ENCODE assay signal across 8 cellular contexts in the genomic region with DNA sequence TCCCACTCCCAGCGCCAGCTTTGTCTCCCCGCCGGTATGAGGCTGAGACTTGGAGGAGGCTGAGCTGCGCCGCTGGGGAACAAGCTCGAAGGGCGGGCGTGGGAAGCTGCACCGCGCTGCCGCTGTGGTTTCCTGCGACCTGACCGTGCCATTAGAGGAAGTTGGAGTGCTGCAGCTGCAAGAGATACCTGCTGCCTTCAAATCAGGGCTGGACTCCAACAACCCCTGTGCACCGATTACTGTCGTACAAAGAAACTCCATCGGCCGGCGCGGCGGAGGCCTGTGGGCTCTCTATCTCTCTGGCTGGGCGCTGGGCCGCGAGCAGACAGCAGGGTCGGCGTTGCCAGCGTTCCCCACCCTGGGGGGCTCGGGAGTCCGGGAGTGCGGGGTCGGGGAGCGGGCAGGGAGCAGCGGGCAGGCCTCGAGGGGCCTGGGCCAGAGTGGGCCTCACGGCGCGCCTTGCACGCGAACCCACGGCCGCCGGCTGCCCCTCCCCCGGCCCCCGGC. TPM values are rescaled to one million over a fixed set of nuclear protein-coding genes. Genes with fewer than 3 reads are reported as not detected.
DNase-seq lines count a peak whose midpoint lies in the region; ATAC-seq and TF ChIP-seq lines count a peak whose summit lies in the region.

No MANE protein-coding gene starts in this region.

- H3K36me3 Mint-ChIP-seq in nephron (ENCODE audit: low read depth), result peaks cover 4% of the 10 kb centered on the region

- POLR2A ChIA-PET in Panc1 (lab: Charles Lee), result interaction anchor here (0.6 to 0.7 kb wide), 3 partner anchors 69 to 273 kb away, joined by 5 to 13 read pairs (median 11); no protein-coding TSS in a partner anchor

- peak overlapping the region; percentile 87 for H3K4me2 ChIP-seq in fibroblast of lung (ENCODE audit: extremely low read depth, insufficient read depth, low read length)

- H2AFZ ChIP-seq in fibroblast of lung (ENCODE audit: low read length), result peak overlapping the region; percentile 70

- TF ChIP-seq CTCF in Panc1 (IDR thresholded peaks at IDR 0.05) (no peak), fibroblast of lung (conservative IDR thresholded peaks at IDR 0.05 in 1 of 2, IDR thresholded peaks at IDR 0.05 in 1 of 2; ENCODE audit: low read depth in 1 of 2, low read length in 2 of 2) (no peak), nephron (IDR thresholded peaks at IDR 0.05; ENCODE audit: unreplicated experiment in 3 of 3) (no peak)

- intact Hi-C loops in Panc1 (cut with micrococcal nuclease; ENCODE audit: unreplicated experiment), result loop anchor here (10.0 kb wide), 1 partner anchor 180 kb away; no protein-coding TSS in a partner anchor

- H3K27me3 Mint-ChIP-seq in nephron (ENCODE audit: low read depth), result no peaks in the 10 kb centered on the region
- no peaks in the 10 kb centered on the region for H3K27me3 Mint-ChIP-seq in stimulated activated naive CD8-positive, alpha-beta T cell treated with anti-CD3 and anti-CD28 coated beads, Interleukin-15, amount 100 ng/mL, for 72 hours

- H3K79me2 ChIP-seq in fibroblast of lung (ENCODE audit: control insufficient read depth, insufficient read depth, low read length), result peaks cover 37% of the 10 kb centered on the region

- peaks cover 33% of the 10 kb centered on the region for H3K4me1 Mint-ChIP-seq in nephron
- H3K4me1 Mint-ChIP-seq in stimulated activated naive CD8-positive, alpha-beta T cell treated with anti-CD3 and anti-CD28 coated beads, Interleukin-15, amount 100 ng/mL, for 72 hours, result peaks cover 25% of the 10 kb centered on the region

- in situ Hi-C loops in Panc1 (cut with HindIII; ENCODE audit: low pct_unique_long_range_greater_than_20kb, low sequenced_read_pairs), result no loop called here

- H3K9ac ChIP-seq in fibroblast of lung (ENCODE audit: insufficient read depth, low read length), result peak overlapping the region; percentile 83

- no TSS peak for BruUV-seq in Panc1 (replicated peaks; lab: Mats Ljungman, UMichigan)

- H3K9me3 ChIP-seq in Panc1 (ENCODE audit: control insufficient read depth, insufficient read depth, low read depth, low read length), result no peaks in the 10 kb centered on the region
- H3K9me3 ChIP-seq in fibroblast of lung (ENCODE audit: control insufficient read depth, insufficient read depth, low read depth, low read length), result no peaks in the 10 kb centered on the region

- peak overlapping the region; percentile 85 to 96 (median 89) for H3K4me3 Mint-ChIP-seq in nephron
- peak overlapping the region; percentile 79 to 85 for H3K4me3 Mint-ChIP-seq in stimulated activated naive CD8-positive, alpha-beta T cell treated with anti-CD3 and anti-CD28 coated beads, Interleukin-15, amount 100 ng/mL, for 72 hours

- H3K27ac ChIP-seq in Panc1 (ENCODE audit: low read length) (peak overlapping the region; percentile 96), fibroblast of lung (ENCODE audit: insufficient read depth, low read length) (peak overlapping the region; percentile 81)

- CTCF ChIA-PET in Panc1 (lab: Charles Lee), result interaction anchor here (0.6 kb wide), 1 partner anchor 72 kb away, joined by 8 read pairs; no protein-coding TSS in a partner anchor

- peak; percentile 59 for ATAC-seq in GM19467 (IDR thresholded peaks at IDR 0.05; ENCODE audit: unreplicated experiment)
- ATAC-seq in Panc1, result peak; percentile 63
- ATAC-seq in stimulated activated naive CD8-positive, alpha-beta T cell treated with anti-CD3 and anti-CD28 coated beads, Interleukin-15, amount 100 ng/mL, for 72 hours, result peak; percentile 74

- DNase-seq in CMK (ENCODE audit: low read depth) (peak; percentile 62), HK-2 (ENCODE audit: unreplicated experiment) (peak; percentile 61), Panc1 (ENCODE audit: low read depth, low spot score) (no peak), activated T-helper 1 cell treated with Interleukin-2 at 50 U/mL for 16 hours (ENCODE audit: low read depth) (peak; percentile 64), fibroblast of lung (ENCODE audit: low read depth in 2 of 2) (peak; percentile 73 to 86)
- peak; percentile 79 to 80 for DNase-seq in stimulated activated naive CD8-positive, alpha-beta T cell treated with anti-CD3 and anti-CD28 coated beads, Interleukin-15, amount 100 ng/mL, for 72 hours

- no peaks in the 10 kb centered on the region for H3K9me3 Mint-ChIP-seq in nephron
- H3K9me3 Mint-ChIP-seq in stimulated activated naive CD8-positive, alpha-beta T cell treated with anti-CD3 and anti-CD28 coated beads, Interleukin-15, amount 100 ng/mL, for 72 hours, result no peaks in the 10 kb centered on the region

- H3K4me3 ChIP-seq in Panc1 (ENCODE audit: low read depth in 2 of 2, low read length in 2 of 2) (peak overlapping the region; percentile 73 to 99), fibroblast of lung (replicated peaks in 1 of 4; ENCODE audit: control extremely low read depth in 1 of 4, insufficient read depth in 1 of 4, low read depth in 3 of 4, low read length in 4 of 4) (peak overlapping the region; percentile 53 to 69 (median 63))

- H3K4me1 ChIP-seq in Panc1 (ENCODE audit: control insufficient read depth, insufficient read depth, low read length) (peaks cover 30% of the 10 kb centered on the region), fibroblast of lung (ENCODE audit: control insufficient read depth, extremely low read depth, insufficient read depth, low read length) (no peaks in the 10 kb centered on the region)

- no peaks in the 10 kb centered on the region for H3K27me3 ChIP-seq in Panc1 (ENCODE audit: control insufficient read depth, insufficient read depth, low read length)
- no peaks in the 10 kb centered on the region for H3K27me3 ChIP-seq in fibroblast of lung (ENCODE audit: control insufficient read depth, insufficient read depth, low read length)

- peak overlapping the region; percentile 99 to 100 (median 99) for H3K27ac Mint-ChIP-seq in nephron
- H3K27ac Mint-ChIP-seq in stimulated activated naive CD8-positive, alpha-beta T cell treated with anti-CD3 and anti-CD28 coated beads, Interleukin-15, amount 100 ng/mL, for 72 hours, result peak overlapping the region; percentile 86 to 96

- peaks cover 1% of the 10 kb centered on the region for H4K20me1 ChIP-seq in fibroblast of lung (ENCODE audit: control insufficient read depth, extremely low read depth, insufficient read depth, low read length)

- H3K36me3 ChIP-seq in Panc1 (ENCODE audit: control insufficient read depth, insufficient read depth, low read length), result peaks cover 6% of the 10 kb centered on the region
- no peaks in the 10 kb centered on the region for H3K36me3 ChIP-seq in fibroblast of lung (ENCODE audit: control insufficient read depth, insufficient read depth, low read length)

RNA-seq across cellular contexts. Expression of gene ERBIN, which starts 1.2 kb away (rescaled TPM):
- total RNA-seq in Panc1 (2021; ENCODE audit: unreplicated experiment) (88.4 TPM), fibroblast of lung (79.9 and 127 TPM in 2 replicates)
- polyA plus RNA-seq in Panc1 (2012; ENCODE audit: insufficient read length), result 21.1 TPM
- 49.5 and 69.1 TPM in 2 replicates for polyA plus RNA-seq in fibroblast of lung
- polyA plus RNA-seq in fibroblast of lung (2012), result 26.4 and 37.0 TPM in 2 replicates
- polyA minus RNA-seq in fibroblast of lung (ENCODE audit: low replicate concordance), result 10.0 and 28.2 TPM in 2 replicates
